ENCODE assay signal across 8 cellular contexts in the genomic region with DNA sequence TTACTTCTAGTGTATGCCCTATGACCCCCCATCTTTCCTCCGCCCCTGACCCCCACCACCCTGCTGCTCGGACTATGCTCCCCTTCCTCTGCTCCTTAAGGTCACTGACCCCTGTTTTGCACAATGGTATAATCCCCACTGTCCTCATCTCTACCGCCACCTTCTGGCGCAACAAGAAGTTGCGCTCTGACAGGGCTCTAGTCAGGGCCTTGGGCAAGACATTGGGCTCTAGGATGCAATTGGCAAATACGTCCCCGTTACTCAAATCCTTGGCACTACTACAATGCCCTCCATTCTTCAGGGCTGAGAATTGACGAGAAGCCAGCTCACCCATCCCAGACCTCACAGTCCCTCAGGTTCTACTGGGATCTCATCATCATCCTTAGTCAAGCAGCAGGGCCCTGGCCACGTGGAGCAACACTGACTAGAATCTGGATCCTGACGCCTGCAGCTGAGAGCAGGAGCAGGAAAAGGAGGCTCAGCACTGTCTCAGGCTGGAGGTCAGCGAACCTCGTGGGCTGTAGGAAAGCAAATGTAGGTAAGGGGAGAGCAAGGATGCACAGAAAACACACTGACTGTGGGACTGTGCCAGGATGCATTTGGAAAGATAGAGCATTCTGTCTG. TPM values are rescaled to one million over a fixed set of nuclear protein-coding genes. Genes with fewer than 3 reads are reported as not detected.
A peak's percentile ranks its signal among the peaks of the same experiment; 100 is the strongest.
DNase-seq lines count a peak whose midpoint lies in the region; ATAC-seq and TF ChIP-seq lines count a peak whose summit lies in the region.

No MANE protein-coding gene starts in this region.

- peak overlapping the region; percentile 76 for H3K27ac Mint-ChIP-seq in neural progenitor cell

- H3K9me3 ChIP-seq in BE2C (no peaks in the 10 kb centered on the region), OCI-LY7 (ENCODE audit: low read length) (no peaks in the 10 kb centered on the region), neural progenitor cell (ENCODE audit: low read depth) (no peaks in the 10 kb centered on the region)

- no peak overlapping the region for H3K9ac ChIP-seq in neural progenitor cell

- no peaks in the 10 kb centered on the region for H3F3A ChIP-seq in neural progenitor cell (ENCODE audit: low read depth)

- H3K27ac ChIP-seq in OCI-LY7 (ENCODE audit: low read depth, low read length, poor library complexity, severe bottlenecking) = no peak overlapping the region
- no peak overlapping the region for H3K27ac ChIP-seq in dorsolateral prefrontal cortex
- no peak overlapping the region for H3K27ac ChIP-seq in neural progenitor cell

- ATAC-seq in GM18858 (IDR thresholded peaks at IDR 0.05; ENCODE audit: unreplicated experiment) (peak; percentile 82), HG02938 (IDR thresholded peaks at IDR 0.05; ENCODE audit: unreplicated experiment) (peak; percentile 86)

- no peaks in the 10 kb centered on the region for H3K9me2 ChIP-seq in OCI-LY7 (ENCODE audit: insufficient read depth, low read length)

- peaks cover 9% of the 10 kb centered on the region for H3K27me3 Mint-ChIP-seq in neural progenitor cell (ENCODE audit: insufficient read depth, low read depth)

- H2AFZ ChIP-seq in OCI-LY7 (ENCODE audit: low read length) (no peak overlapping the region), neural progenitor cell (replicated peaks) (no peak overlapping the region)

- DNase-seq in BE2C (no peak), OCI-LY7 (ENCODE audit: low spot score) (peak; percentile 52), dorsolateral prefrontal cortex (no peak), neural progenitor cell (ENCODE audit: low spot score) (peak; percentile 60), DMS79 treated with DMSO at 0.1 percent for 48 hours (lab: John Stamatoyannopoulos, UW) (no peak), HuH-7.5 (ENCODE audit: low spot score) (no peak)

- H3K36me3 Mint-ChIP-seq in neural progenitor cell = no peaks in the 10 kb centered on the region

- no peaks in the 10 kb centered on the region for H3K4me1 ChIP-seq in BE2C
- H3K4me1 ChIP-seq in OCI-LY7 (ENCODE audit: insufficient read depth, low read length, poor library complexity, severe bottlenecking) = no peaks in the 10 kb centered on the region
- H3K4me1 ChIP-seq in neural progenitor cell = no peaks in the 10 kb centered on the region

- intact Hi-C loops in OCI-LY7 (cut with micrococcal nuclease; ENCODE audit: unreplicated experiment) (no loop called here), dorsolateral prefrontal cortex (cut with DNase I) (no loop called here)

- H3K27me3 ChIP-seq in BE2C (no peaks in the 10 kb centered on the region), dorsolateral prefrontal cortex (no peaks in the 10 kb centered on the region), neural progenitor cell (no peaks in the 10 kb centered on the region)

- H3K4me3 Mint-ChIP-seq in neural progenitor cell = no peak overlapping the region

- TF ChIP-seq CTCF in BE2C (IDR thresholded peaks at IDR 0.05; ENCODE audit: low read depth, low read length) (peak; percentile 39; the same call in 1 of the 2 replicates), OCI-LY7 (conservative IDR thresholded peaks at IDR 0.05; ENCODE audit: low read length) (peak; percentile 71), dorsolateral prefrontal cortex (IDR thresholded peaks at IDR 0.05 in 54 of 56, conservative IDR thresholded peaks at IDR 0.05 in 2 of 56; ENCODE audit: low read depth in 1 of 56, partially characterized antibody in 56 of 56) (peak in 41 of 56 donors; percentile 7 to 56 (median 30)), neural progenitor cell (IDR thresholded peaks at IDR 0.05) (peak; percentile 77)

- H3K36me3 ChIP-seq in BE2C = no peaks in the 10 kb centered on the region
- H3K36me3 ChIP-seq in OCI-LY7 (ENCODE audit: insufficient read depth, low read length) = no peaks in the 10 kb centered on the region
- H3K36me3 ChIP-seq in neural progenitor cell = no peaks in the 10 kb centered on the region

- H3K4me2 ChIP-seq in OCI-LY7 (ENCODE audit: low read length) (no peak overlapping the region), neural progenitor cell (no peak overlapping the region)

- CTCF ChIA-PET in OCI-LY7 (lab: Charles Lee; ENCODE audit: unreplicated experiment) = interaction anchor here (0.6 kb wide), 1 partner anchor 10 kb away, joined by 3 read pairs; a partner anchor contains a TSS

- BruUV-seq in OCI-LY7 (replicated peaks; lab: Mats Ljungman, UMichigan) = no TSS peak

- POLR2A ChIA-PET in OCI-LY7 (lab: Charles Lee) = no interaction called here

- H3K4me3 ChIP-seq in BE2C (ENCODE audit: low read depth, low read length) (no peak overlapping the region), OCI-LY7 (ENCODE audit: low read depth, low read length, poor library complexity, severe bottlenecking) (no peak overlapping the region), dorsolateral prefrontal cortex (no peak overlapping the region), neural progenitor cell (no peak overlapping the region)

- H3K79me2 ChIP-seq in OCI-LY7 (ENCODE audit: insufficient read depth, low read depth, low read length) (no peaks in the 10 kb centered on the region), neural progenitor cell (ENCODE audit: low read depth) (no peaks in the 10 kb centered on the region)

- no peaks in the 10 kb centered on the region for H3K4me1 Mint-ChIP-seq in neural progenitor cell

- H3K9me3 Mint-ChIP-seq in neural progenitor cell = no peaks in the 10 kb centered on the region

- H4K20me1 ChIP-seq in OCI-LY7 (ENCODE audit: insufficient read depth, low read length) (no peaks in the 10 kb centered on the region), neural progenitor cell (ENCODE audit: low read depth) (no peaks in the 10 kb centered on the region)

RNA-seq across cellular contexts. Expression of a gene that starts 10.6 kb away (rescaled TPM):
- polyA plus RNA-seq in BE2C (2012; ENCODE audit: insufficient read depth, insufficient read length, low read depth) = not detected
- not detected in 2 replicates for total RNA-seq in OCI-LY7 (2014; rRNA removed; shearing (Covaris generic))
- total RNA-seq in OCI-LY7 (2022) = not detected in 2 replicates
- under 1 TPM in 8 of 120 experiments, not detected in 112; 0.13 to 0.45 (median 0.17) TPM for total RNA-seq in dorsolateral prefrontal cortex
- total RNA-seq in neural progenitor cell (ENCODE audit: low replicate concordance) = not detected in 2 replicates

RNA-seq across cellular contexts. Expression of a gene that starts 20.4 kb away (rescaled TPM):
- 0.48 TPM for polyA plus RNA-seq in BE2C (2012; ENCODE audit: insufficient read depth, insufficient read length, low read depth)
- total RNA-seq in OCI-LY7 (2014; rRNA removed; shearing (Covaris generic)) = not detected in 2 replicates
- total RNA-seq in OCI-LY7 (2022) (not detected in 2 replicates), dorsolateral prefrontal cortex (10 to 100 TPM in 111 of 120 experiments, 1 to 10 TPM in 9; 7.8 to 29.9 (median 16.9) TPM), neural progenitor cell (ENCODE audit: low replicate concordance) (1.4 and 2.7 TPM in 2 replicates)

RNA-seq across cellular contexts. Expression of a gene that starts 26.6 kb away (rescaled TPM):
- not detected for polyA plus RNA-seq in BE2C (2012; ENCODE audit: insufficient read depth, insufficient read length, low read depth)
- total RNA-seq in OCI-LY7 (2014; rRNA removed; shearing (Covaris generic)) = not detected in 2 replicates
- total RNA-seq in OCI-LY7 (2022) (not detected in 2 replicates), dorsolateral prefrontal cortex (under 1 TPM in 1 of 120 experiments, not detected in 119; 0.21 TPM), neural progenitor cell (ENCODE audit: low replicate concordance) (not detected in 2 replicates)

RNA-seq across cellular contexts. Expression of a gene that starts 30.1 kb away (rescaled TPM):
- not detected for polyA plus RNA-seq in BE2C (2012; ENCODE audit: insufficient read depth, insufficient read length, low read depth)
- not detected in 2 replicates for total RNA-seq in OCI-LY7 (2014; rRNA removed; shearing (Covaris generic))
- total RNA-seq in OCI-LY7 (2022) = not detected in 2 replicates
- 100 to 1,000 TPM in 2 of 120 experiments, 10 to 100 TPM in 82, 1 to 10 TPM in 34, under 1 TPM in 2; 0.57 to 118 (median 14.2) TPM for total RNA-seq in dorsolateral prefrontal cortex
- 0.71 and 1.9 TPM in 2 replicates for total RNA-seq in neural progenitor cell (ENCODE audit: low replicate concordance)

RNA-seq across cellular contexts. Expression of a gene that starts 41.1 kb away (rescaled TPM):
- polyA plus RNA-seq in BE2C (2012; ENCODE audit: insufficient read depth, insufficient read length, low read depth) = not detected
- total RNA-seq in OCI-LY7 (2014; rRNA removed; shearing (Covaris generic)) = not detected in 2 replicates
- not detected in 2 replicates for total RNA-seq in OCI-LY7 (2022)
- total RNA-seq in dorsolateral prefrontal cortex = not detected
- not detected in 2 replicates for total RNA-seq in neural progenitor cell (ENCODE audit: low replicate concordance)

Comparison
In these comparisons a context has a peak if more than half of its experiments do, and no peak if none do; other contexts are left out.
1. DNase-seq: peak in OCI-LY7 (single experiment) and neural progenitor cell (single experiment); none in BE2C (single experiment), dorsolateral prefrontal cortex (0 of 10), DMS79 treated with DMSO at 0.1 percent for 48 hours (single experiment) and HuH-7.5 (single experiment).
2. Peak in every context shown above with its lines, with median percentiles within 50 percentile points of each other: CTCF ChIP-seq.